Comparison of ENCODE assay signal across 8 cellular contexts in genomic region chr11:65524747-65525658, GRCh38. TPM values are rescaled to one million over a fixed set of nuclear protein-coding genes. Genes with fewer than 3 reads are reported as not detected.
DNase-seq lines count a peak whose midpoint lies in the region; ATAC-seq and TF ChIP-seq lines count a peak whose summit lies in the region.

TSS of gene SCYL1 (plus strand) at chr11:65525083. CDS start at chr11:65525154, 71 bp downstream.

- DNase-seq in NCI-H510A treated with DMSO at 0.1 percent for 48 hours (lab: John Stamatoyannopoulos, UW) (peak; percentile 67), NCI-H510A (lab: John Stamatoyannopoulos, UW) (no peak), RPMI7951 (ENCODE audit: low read depth) (peak; percentile 74), fibroblast of pulmonary artery (ENCODE audit: low read depth) (peak; percentile 83), nephron progenitor cell (peak; percentile 83)
- peak; percentile 77 for DNase-seq in activated T-helper 9 cell treated with anti-CD3 and anti-CD28 coated beads, Interleukin-2, amount 50 U/mL, for 16 hours (ENCODE audit: low read depth)

- H3K4me1 Mint-ChIP-seq in nephron progenitor cell: peaks cover 65% of the 10 kb centered on the region
- peaks cover 61% of the 10 kb centered on the region for H3K4me1 Mint-ChIP-seq in stimulated activated naive CD8-positive, alpha-beta T cell treated with anti-CD3 and anti-CD28 coated beads, Interleukin-15, Interleukin-2, amounts not matched to agents 100 ng/mL and 50 ng/mL, for 24 hours (ENCODE audit: low read depth)

- H3K4me3 Mint-ChIP-seq in nephron progenitor cell: peak within 1 kb of the TSS; percentile 86
- H3K4me3 Mint-ChIP-seq in stimulated activated naive CD8-positive, alpha-beta T cell treated with anti-CD3 and anti-CD28 coated beads, Interleukin-15, Interleukin-2, amounts not matched to agents 100 ng/mL and 50 ng/mL, for 24 hours: peak within 1 kb of the TSS; percentile 87

- peaks cover 12% of the 10 kb centered on the region for H3K36me3 Mint-ChIP-seq in nephron progenitor cell (ENCODE audit: low read depth)
- peaks cover 19% of the 10 kb centered on the region for H3K36me3 Mint-ChIP-seq in stimulated activated naive CD8-positive, alpha-beta T cell treated with anti-CD3 and anti-CD28 coated beads, Interleukin-15, Interleukin-2, amounts not matched to agents 100 ng/mL and 50 ng/mL, for 24 hours (ENCODE audit: low read depth)

- H3K4me3 ChIP-seq in fibroblast of pulmonary artery (replicated peaks; ENCODE audit: low read depth, low read length): peak within 1 kb of the TSS; percentile 79

- TF ChIP-seq CTCF in fibroblast of pulmonary artery (IDR thresholded peaks at IDR 0.05; ENCODE audit: low read length, missing control alignments) (no peak), nephron progenitor cell (IDR thresholded peaks at IDR 0.05) (no peak)

- peak; percentile 67 for ATAC-seq in HG03354 (IDR thresholded peaks at IDR 0.05; ENCODE audit: poor library complexity, severe bottlenecking, unreplicated experiment)

- no peaks in the 10 kb centered on the region for H3K9me3 Mint-ChIP-seq in nephron progenitor cell
- H3K9me3 Mint-ChIP-seq in stimulated activated naive CD8-positive, alpha-beta T cell treated with anti-CD3 and anti-CD28 coated beads, Interleukin-15, Interleukin-2, amounts not matched to agents 100 ng/mL and 50 ng/mL, for 24 hours: no peaks in the 10 kb centered on the region

- peak within 1 kb of the TSS; percentile 64 for H3K27ac Mint-ChIP-seq in nephron progenitor cell
- peak within 1 kb of the TSS; percentile 79 for H3K27ac Mint-ChIP-seq in stimulated activated naive CD8-positive, alpha-beta T cell treated with anti-CD3 and anti-CD28 coated beads, Interleukin-15, Interleukin-2, amounts not matched to agents 100 ng/mL and 50 ng/mL, for 24 hours

- H3K27me3 Mint-ChIP-seq in nephron progenitor cell (ENCODE audit: low read depth, poor library complexity): no peaks in the 10 kb centered on the region
- no peaks in the 10 kb centered on the region for H3K27me3 Mint-ChIP-seq in stimulated activated naive CD8-positive, alpha-beta T cell treated with anti-CD3 and anti-CD28 coated beads, Interleukin-15, Interleukin-2, amounts not matched to agents 100 ng/mL and 50 ng/mL, for 24 hours

RNA-seq across cellular contexts. Expression of gene SCYL1, which starts in this region (rescaled TPM):
- total RNA-seq in RPMI7951 (2014; rRNA removed; shearing (Covaris generic)): 64.1 and 65.7 TPM in 2 replicates
